Comparison of ENCODE assay signal across 8 cellular contexts in the genomic region with DNA sequence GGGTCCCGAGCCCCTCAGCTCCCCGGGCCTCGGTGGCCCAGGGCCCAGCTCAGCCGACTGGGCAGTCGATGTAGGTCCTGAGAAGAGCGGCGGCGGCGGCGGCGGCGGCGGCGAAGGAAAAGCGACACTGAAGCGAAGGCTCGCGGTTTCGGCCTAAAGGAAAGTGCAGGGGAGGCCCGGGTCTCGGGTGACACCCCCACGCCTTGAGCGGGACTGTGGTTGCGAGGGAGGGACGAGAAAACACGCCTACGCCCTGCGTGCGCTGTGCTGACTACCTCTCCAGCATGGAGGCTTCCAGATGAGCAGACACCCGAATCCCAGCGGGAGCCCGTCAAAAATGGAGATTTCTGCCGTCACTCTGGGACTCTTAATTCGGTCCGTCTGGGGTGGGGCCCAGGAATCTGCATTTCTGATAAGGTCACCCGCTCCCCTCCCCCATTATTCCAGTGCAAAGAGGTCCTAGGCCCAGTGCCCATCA. TPM values are rescaled to one million over a fixed set of nuclear protein-coding genes. Genes with fewer than 3 reads are reported as not detected.
DNase-seq lines count a peak whose midpoint lies in the region; ATAC-seq lines count a peak whose summit lies in the region.

No MANE protein-coding gene starts in this region.

- H3K9ac ChIP-seq in NT2/D1 (ENCODE audit: insufficient read length, low read depth): peak overlapping the region; percentile 92

- H3K9me3 ChIP-seq in NT2/D1 (ENCODE audit: insufficient read depth, low read length) (peaks cover 17% of the 10 kb centered on the region), esophagus (ENCODE audit: control insufficient read depth in 2 of 2, insufficient read depth in 1 of 2, low read depth in 1 of 2, low read length in 1 of 2) (no peaks in the 10 kb centered on the region), muscle layer of duodenum (ENCODE audit: control insufficient read depth in 1 of 2, low read length in 2 of 2) (no peaks in the 10 kb centered on the region)

- peaks cover 3% of the 10 kb centered on the region for H3K4me1 ChIP-seq in NT2/D1 (ENCODE audit: insufficient read depth, insufficient read length)
- peaks cover 0 to 3% of the 10 kb centered on the region in 2 donors for H3K4me1 ChIP-seq in esophagus (ENCODE audit: control insufficient read depth in 2 of 2, insufficient read depth in 2 of 2, low read length in 1 of 2)
- H3K4me1 ChIP-seq in muscle layer of duodenum (ENCODE audit: control insufficient read depth in 1 of 2, insufficient read depth in 2 of 2, low read length in 2 of 2): peaks cover 12 to 27% of the 10 kb centered on the region in 2 donors

- WGBS in esophagus, 2 donors: 1% methylated on average over 34 to 36 of the region's 36 CpGs

- ATAC-seq in GM19397 (IDR thresholded peaks at IDR 0.05; ENCODE audit: unreplicated experiment) (peak; percentile 27), HG03565 (IDR thresholded peaks at IDR 0.05; ENCODE audit: unreplicated experiment) (peak; percentile 2)

- DNase-seq in CD1c-positive myeloid dendritic cell (ENCODE audit: extremely low spot score) (peak; percentile 83), NT2/D1 (ENCODE audit: low read depth, low spot score) (no peak), activated T-cell treated with anti-CD3 and anti-CD28 coated beads for 4 hours (peak; percentile 62)
- peak; percentile 75 to 77 for DNase-seq in stimulated activated CD8-positive, alpha-beta memory T cell treated with anti-CD3 and anti-CD28 coated beads, Interleukin-7, amount 100 ng/mL, for 4 hours (ENCODE audit: low read depth in 2 of 2)

- H3K4me3 ChIP-seq in NT2/D1 (ENCODE audit: insufficient read length, low read depth) (peak overlapping the region; percentile 89), esophagus (ENCODE audit: low read depth in 1 of 2, low read length in 2 of 2) (peak overlapping the region; percentile 71 to 94), muscle layer of duodenum (ENCODE audit: low read depth in 1 of 2, low read length in 2 of 2) (peak overlapping the region; percentile 80 to 85)

- peak overlapping the region; percentile 99 to 100 for H3K27ac ChIP-seq in esophagus (ENCODE audit: low read depth in 2 of 2, low read length in 1 of 2)
- H3K27ac ChIP-seq in muscle layer of duodenum (ENCODE audit: low read length): peak overlapping the region; percentile 86

- no peaks in the 10 kb centered on the region for H3K27me3 ChIP-seq in NT2/D1 (ENCODE audit: insufficient read depth, insufficient read length)
- H3K27me3 ChIP-seq in esophagus (ENCODE audit: control insufficient read depth in 1 of 2, insufficient read depth in 2 of 2, low read length in 2 of 2): no peaks in the 10 kb centered on the region
- no peaks in the 10 kb centered on the region for H3K27me3 ChIP-seq in muscle layer of duodenum (ENCODE audit: low read depth, low read length)

- H3K36me3 ChIP-seq in NT2/D1 (ENCODE audit: insufficient read depth, insufficient read length, low read length): no peaks in the 10 kb centered on the region
- no peaks in the 10 kb centered on the region for H3K36me3 ChIP-seq in esophagus (ENCODE audit: control insufficient read depth in 2 of 2, insufficient read depth in 2 of 2, low read length in 1 of 2)
- peaks cover 0 to 4% of the 10 kb centered on the region in 2 donors for H3K36me3 ChIP-seq in muscle layer of duodenum (ENCODE audit: control insufficient read depth in 1 of 2, insufficient read depth in 2 of 2, low read length in 2 of 2)

RNA-seq across cellular contexts. Expression of a gene that starts 31.2 kb away (rescaled TPM):
- 10 to 100 TPM; 29.2 to 46.4 TPM for polyA plus RNA-seq in esophagus
